8 cellular contexts compared by ENCODE assay signal in the genomic region with DNA sequence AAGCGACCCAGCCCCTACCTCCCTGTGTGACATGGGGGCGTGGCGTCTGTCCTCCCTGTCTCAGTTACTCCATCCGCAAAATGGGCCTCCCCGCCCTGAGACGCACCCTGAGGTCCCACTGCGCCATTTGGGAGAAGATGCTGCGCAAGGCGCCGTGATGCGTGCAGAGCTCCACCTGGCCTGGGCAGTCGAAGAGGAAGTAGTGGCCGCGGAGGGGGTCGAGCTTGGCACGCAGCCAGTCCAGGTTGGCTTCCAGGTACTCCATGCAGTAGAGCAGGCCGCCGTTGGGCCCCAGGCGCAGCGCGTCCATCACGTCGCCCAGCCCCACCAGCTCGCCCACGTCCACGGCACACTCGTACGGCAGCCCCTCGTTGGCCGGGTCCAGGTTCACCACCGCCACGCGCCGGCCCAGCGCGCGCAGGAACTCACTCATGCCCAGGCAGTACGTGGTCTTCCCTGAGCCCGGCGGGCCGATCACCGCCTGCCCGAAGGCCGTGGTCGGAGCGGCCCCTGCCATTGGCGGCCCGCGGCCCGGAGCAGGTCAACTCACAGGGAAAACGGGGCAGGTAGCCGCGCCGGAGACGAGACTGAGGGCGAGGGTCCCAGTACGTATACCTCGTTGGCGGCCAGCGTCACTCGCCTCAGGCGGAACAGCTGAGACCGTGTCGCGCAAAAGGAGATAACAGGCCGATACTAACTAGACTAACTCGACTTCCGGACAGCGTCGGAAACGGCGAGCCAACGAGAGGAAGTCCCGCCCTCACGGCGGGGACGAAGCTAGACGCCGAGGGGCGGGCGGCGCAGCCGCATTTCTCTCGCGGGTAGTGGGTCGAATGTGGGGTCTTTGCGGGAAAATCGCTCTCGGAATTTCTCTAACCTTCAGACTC. TPM values are rescaled to one million over a fixed set of nuclear protein-coding genes. Genes with fewer than 3 reads are reported as not detected.
A peak's percentile ranks its signal among the peaks of the same experiment; 100 is the strongest.
DNase-seq lines count a peak whose midpoint lies in the region; ATAC-seq, FAIRE-seq and TF ChIP-seq lines count a peak whose summit lies in the region.

Gene GPN2, minus strand, starts transcription at position 704 of the 887 bp plus-strand sequence. Its CDS starts 187 bp downstream, at position 517.

- CTCF ChIA-PET in A673 (lab: Charles Lee): interaction anchor here (0.7 kb wide), 1 partner anchor 25 kb away, joined by 3 read pairs; no protein-coding TSS in a partner anchor

- ATAC-seq in HG03066 (IDR thresholded peaks at IDR 0.05; ENCODE audit: low read depth, unreplicated experiment): peak; percentile 92

- intact Hi-C loops in A673 (cut with micrococcal nuclease; ENCODE audit: unreplicated experiment) (no loop called here), kidney (cut with DNase I) (loop anchor here (10.0 kb wide), 1 partner anchor 85 kb away; no protein-coding TSS in a partner anchor)

- DNase-seq in A673 (ENCODE audit: low spot score) (peak; percentile 88), NCI-H2227 (lab: John Stamatoyannopoulos, UW; ENCODE audit: unreplicated experiment) (peak; percentile 88), cerebellar nuclear complex (lab: John Stamatoyannopoulos, UW) (peak; percentile 33 to 40), kidney (peak; percentile 93)
- DNase-seq in activated CD4-positive, alpha-beta T cell treated with anti-CD3 and anti-CD28 coated beads for 1 hour: peak; percentile 64
- DNase-seq in stimulated activated CD4-positive, alpha-beta T cell treated with anti-CD3 and anti-CD28 coated beads, Interleukin-15, amount 100 ng/mL, for 24 hours: peak; percentile 87

- no peaks in the 10 kb centered on the region for H3K9me3 ChIP-seq in A673 (ENCODE audit: low read depth, low read length, poor library complexity, severe bottlenecking)
- no peaks in the 10 kb centered on the region for H3K9me3 ChIP-seq in kidney (ENCODE audit: control insufficient read depth in 1 of 2, low read length in 2 of 2)

- BruUV-seq in A673 (replicated peaks; lab: Mats Ljungman, UMichigan): no TSS peak

- H3K27me3 ChIP-seq in A673 (replicated peaks; ENCODE audit: insufficient read depth, low read depth, low read length, poor library complexity): no peaks in the 10 kb centered on the region

- TF ChIP-seq CTCF in A673 (conservative IDR thresholded peaks at IDR 0.05; ENCODE audit: low read depth, low read length) (no peak), kidney (IDR thresholded peaks at IDR 0.05; ENCODE audit: borderline replicate concordance, extremely low read depth, insufficient read depth) (no peak)

- H3K36me3 ChIP-seq in A673 (ENCODE audit: insufficient read depth, low read length, poor library complexity, severe bottlenecking): peaks cover 44% of the 10 kb centered on the region
- H3K36me3 ChIP-seq in kidney (ENCODE audit: control insufficient read depth in 1 of 2, insufficient read depth in 2 of 2, low read length in 2 of 2): peaks cover 28 to 47% of the 10 kb centered on the region in 2 donors

- peak within 1 kb of the TSS; percentile 95 to 98 for H3K9ac ChIP-seq in kidney (ENCODE audit: low read length in 2 of 2)

- H3K4me1 ChIP-seq in A673 (ENCODE audit: insufficient read depth, low read length, poor library complexity, severe bottlenecking): peaks cover 9% of the 10 kb centered on the region
- peaks cover 8 to 14% of the 10 kb centered on the region in 2 donors for H3K4me1 ChIP-seq in kidney (ENCODE audit: control insufficient read depth in 1 of 2, insufficient read depth in 1 of 2, low read depth in 1 of 2, low read length in 2 of 2)

- peak within 1 kb of the TSS; percentile 70 for H3K4me3 ChIP-seq in A673 (ENCODE audit: low read depth, low read length, poor library complexity, severe bottlenecking)
- H3K4me3 ChIP-seq in kidney (ENCODE audit: low read length in 2 of 2): peak within 1 kb of the TSS; percentile 68 to 92

- H3K27ac ChIP-seq in A673 (ENCODE audit: low read depth, low read length, poor library complexity, severe bottlenecking) (peak within 1 kb of the TSS; percentile 84), kidney (ENCODE audit: low read depth in 2 of 2, low read length in 2 of 2) (peak within 1 kb of the TSS; percentile 83 to 94)

- peak; percentile 81 for TF ChIP-seq POLR2A in GM18526 (IDR thresholded peaks at IDR 0.05; ENCODE audit: extremely low read depth, insufficient read length)

- POLR2A ChIA-PET in A673 (lab: Charles Lee; ENCODE audit: low non-redundant PET): interaction anchor here (0.5 to 1.4 kb wide), 5 partner anchors 10 to 556 kb away, joined by 3 to 18 read pairs (median 8); partner anchors contain the start of gene GPATCH3

- FAIRE-seq in kidney (lab: Jason Lieb, UNC): no peak

RNA-seq across cellular contexts. Expression of gene GPN2, which starts in this region (rescaled TPM):
- 40.8 and 41.4 TPM in 2 replicates for total RNA-seq in A673 (2021)
- total RNA-seq in kidney: 28.8 TPM
- 24.6 TPM for polyA plus RNA-seq in kidney (ENCODE audit: insufficient read depth, low read depth, low replicate concordance)

Comparison
In these comparisons a context has a peak if more than half of its experiments do, and no peak if none do; other contexts are left out.
1. Peak in every context shown above with its lines: DNase-seq, ATAC-seq, H3K4me3 ChIP-seq and H3K27ac ChIP-seq.
2. DNase-seq: peak in every context shown above with its lines; median percentile 93 in kidney; 88 in A673; 88 in NCI-H2227; 87 in stimulated activated CD4-positive, alpha-beta T cell treated with anti-CD3 and anti-CD28 coated beads, Interleukin-15, amount 100 ng/mL, for 24 hours; 64 in activated CD4-positive, alpha-beta T cell treated with anti-CD3 and anti-CD28 coated beads for 1 hour; 36 in cerebellar nuclear complex.